ENCODE assay signal across 8 cellular contexts in the genomic region with DNA sequence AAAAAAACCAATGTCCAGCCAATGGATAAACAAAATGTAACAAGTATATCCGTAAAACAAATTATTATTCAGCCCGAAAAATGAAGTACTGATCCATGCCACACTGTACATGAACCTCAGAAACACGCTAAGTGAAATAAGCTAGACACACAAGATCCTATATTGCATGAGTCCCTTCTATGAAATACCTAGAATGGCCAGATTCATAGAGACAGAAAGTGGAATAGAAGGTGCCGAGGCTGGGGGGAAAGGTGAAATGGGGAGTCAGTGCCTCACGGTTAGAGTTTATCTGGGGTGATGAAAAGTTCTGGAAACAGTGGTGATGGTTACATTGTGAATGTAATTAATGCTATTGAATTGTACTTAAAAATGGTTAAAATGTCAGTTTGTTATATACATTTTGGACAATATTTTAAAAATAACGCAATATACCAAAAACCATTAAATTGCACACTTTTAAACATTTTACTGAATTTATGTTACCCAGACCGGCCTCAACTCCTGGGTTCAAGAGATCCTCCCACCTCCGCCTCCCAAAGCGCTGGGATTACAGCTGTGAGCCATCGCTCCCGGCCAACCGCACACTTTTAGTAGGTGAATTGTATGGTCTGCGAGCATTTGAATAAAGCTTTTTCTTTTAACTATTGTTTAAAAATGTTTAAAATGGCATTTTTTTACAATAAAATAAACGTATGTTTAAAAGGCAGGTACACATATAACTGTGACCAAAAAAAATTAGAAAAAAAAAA. TPM values are rescaled to one million over a fixed set of nuclear protein-coding genes. Genes with fewer than 3 reads are reported as not detected.
A peak's percentile ranks its signal among the peaks of the same experiment; 100 is the strongest.
DNase-seq lines count a peak whose midpoint lies in the region; ATAC-seq and TF ChIP-seq lines count a peak whose summit lies in the region.

No MANE protein-coding gene starts in this region.

- H3K4me3 Mint-ChIP-seq in endodermal cell: peak overlapping the region; percentile 92

- DNase-seq in activated gamma-delta T cell treated with Interleukin-2 at 50 U/mL for 16 hours: peak; percentile 11
- no peak for DNase-seq in activated gamma-delta T cell (lab: John Stamatoyannopoulos, UW)
- peak; percentile 83 for DNase-seq in RKO (ENCODE audit: low spot score)
- DNase-seq in endodermal cell: peak; percentile 55
- no peak for DNase-seq in osteoblast (ENCODE audit: insufficient read length, low spot score, missing footprints)
- DNase-seq in NCI-H187 treated with DMSO at 0.1 percent for 48 hours (lab: John Stamatoyannopoulos, UW): no peak

- H3K9ac ChIP-seq in endodermal cell (ENCODE audit: extremely low read depth, low read length, poor library complexity, severe bottlenecking): peak overlapping the region; percentile 85

- H3K27ac Mint-ChIP-seq in endodermal cell: no peak overlapping the region

- H3K4me3 ChIP-seq in endodermal cell (ENCODE audit: low read length) (peak overlapping the region; percentile 95), osteoblast (ENCODE audit: insufficient read depth, low read length) (peak overlapping the region; percentile 80)

- H3K4me1 ChIP-seq in endodermal cell (ENCODE audit: control insufficient read depth, insufficient read depth, low read length): no peaks in the 10 kb centered on the region
- H3K4me1 ChIP-seq in osteoblast (ENCODE audit: insufficient read depth, low read length): peaks cover 13% of the 10 kb centered on the region

- peaks cover 12% of the 10 kb centered on the region for H4K20me1 ChIP-seq in osteoblast (ENCODE audit: insufficient read depth, low read length)

- WGBS in endodermal cell (ENCODE audit: insufficient coverage in 1 of 2, insufficient read length in 1 of 2), 2 experiments: 4 to 9% methylated on average over 4 to 12 of the region's 14 CpGs

- H3K36me3 ChIP-seq in endodermal cell (ENCODE audit: control insufficient read depth, insufficient read depth, low read length): peaks cover 9% of the 10 kb centered on the region
- H3K36me3 ChIP-seq in osteoblast (ENCODE audit: insufficient read depth, low read length): no peaks in the 10 kb centered on the region

- H3K4me1 Mint-ChIP-seq in endodermal cell: peaks cover 20% of the 10 kb centered on the region

- peaks cover 9% of the 10 kb centered on the region for H3K9me3 Mint-ChIP-seq in endodermal cell

- H3K27ac ChIP-seq in endodermal cell (ENCODE audit: low read depth, low read length) (no peak overlapping the region), osteoblast (ENCODE audit: low read depth, low read length) (peak overlapping the region; percentile 83)

- TF ChIP-seq CTCF in endodermal cell (conservative IDR thresholded peaks at IDR 0.05): no peak
- no peak for TF ChIP-seq CTCF in osteoblast (IDR thresholded peaks at IDR 0.05; ENCODE audit: extremely low read depth, low read depth, low read length)

- H2AFZ ChIP-seq in osteoblast (ENCODE audit: low read length): no peak overlapping the region

- H3K9me3 ChIP-seq in endodermal cell (ENCODE audit: control insufficient read depth, low read length): peaks cover 4% of the 10 kb centered on the region
- H3K9me3 ChIP-seq in osteoblast (ENCODE audit: low read depth, low read length): no peaks in the 10 kb centered on the region

- peak overlapping the region; percentile 90 for H3K4me2 ChIP-seq in osteoblast (ENCODE audit: insufficient read depth, low read length)

- H3K27me3 ChIP-seq in endodermal cell (ENCODE audit: control insufficient read depth, insufficient read depth, low read length, poor library complexity, severe bottlenecking) (no peaks in the 10 kb centered on the region), osteoblast (ENCODE audit: insufficient read depth, low read length) (no peaks in the 10 kb centered on the region)

- H3K36me3 Mint-ChIP-seq in endodermal cell (ENCODE audit: low read depth): peaks cover 19% of the 10 kb centered on the region

- no peak for ATAC-seq in GM19328 (IDR thresholded peaks at IDR 0.05; ENCODE audit: unreplicated experiment)
- no peak for ATAC-seq in GM21390 (IDR thresholded peaks at IDR 0.05; ENCODE audit: unreplicated experiment)

- H3K27me3 Mint-ChIP-seq in endodermal cell (ENCODE audit: insufficient read depth): no peaks in the 10 kb centered on the region

- H3K79me2 ChIP-seq in osteoblast (ENCODE audit: insufficient read depth, low read length): peaks cover 56% of the 10 kb centered on the region

RNA-seq across cellular contexts. Expression of gene RNF168, which starts 2.1 kb away (rescaled TPM):
- 10 to 100 TPM; 37.3 to 48.4 TPM for total RNA-seq in endodermal cell
- 21.2 TPM for polyA plus RNA-seq in endodermal cell (2013, experiment 1 of 2)
- 24.4 TPM for polyA plus RNA-seq in endodermal cell (2013, experiment 2 of 2)
- 21.7 and 24.8 TPM in 2 replicates for total RNA-seq in osteoblast

RNA-seq across cellular contexts. Expression of gene SMCO1, which starts 13.7 kb away (rescaled TPM):
- total RNA-seq in endodermal cell: not detected
- polyA plus RNA-seq in endodermal cell (2013, experiment 1 of 2): not detected
- polyA plus RNA-seq in endodermal cell (2013, experiment 2 of 2): not detected
- total RNA-seq in osteoblast: not detected in 2 replicates

Comparison
In these comparisons a context has a peak if more than half of its experiments do, and no peak if none do; other contexts are left out.
1. DNase-seq: peak in activated gamma-delta T cell treated with Interleukin-2 at 50 U/mL for 16 hours (single experiment), RKO (single experiment) and endodermal cell (single experiment); none in activated gamma-delta T cell (single experiment), osteoblast (single experiment) and NCI-H187 treated with DMSO at 0.1 percent for 48 hours (single experiment).